18 cellular contexts compared by ENCODE assay signal in genomic region chr16:31920373-31920772, GRCh38.
"Had no signal": no experiment of that assay in that cellular context is flagged by ENCODE, and none has a peak within 500 bp of the region (broad histone marks: within the 10 kb centered on the region; RNA-seq: fewer than 3 reads in every experiment).

No MANE protein-coding gene starts in this region.

- H3K4me1 ChIP-seq: esophagus muscularis mucosa, gastrocnemius medialis, heart right ventricle, psoas muscle, right lobe of liver, suprapubic skin, thyroid gland had no signal

- H3K4me3 ChIP-seq: esophagus muscularis mucosa, gastrocnemius medialis, heart right ventricle, psoas muscle, right lobe of liver, suprapubic skin, thyroid gland had no signal

- H3K27me3 ChIP-seq: esophagus muscularis mucosa, gastrocnemius medialis, heart right ventricle, neutrophil, right lobe of liver, suprapubic skin, thyroid gland had no signal

- H3K27ac Mint-ChIP-seq: effector memory CD8-positive, alpha-beta T cell; naive thymus-derived CD4-positive, alpha-beta T cell; stimulated activated memory B cell treated with anti-CD40 and anti-IgM and Interleukin-4, amounts not matched to agents 10 μg/mL and 1 μg/mL and 100 μg/mL, for 72 hours; type B pancreatic cell had no signal

- H3K4me1 Mint-ChIP-seq: stimulated activated memory B cell treated with anti-CD40 and anti-IgM and Interleukin-4, amounts not matched to agents 10 μg/mL and 1 μg/mL and 100 μg/mL, for 72 hours had no signal

- ATAC-seq: effector memory CD8-positive, alpha-beta T cell; gastrocnemius medialis; heart right ventricle; naive thymus-derived CD4-positive, alpha-beta T cell; psoas muscle; right lobe of liver; stimulated activated memory B cell treated with anti-CD40 and anti-IgM and Interleukin-4, amounts not matched to agents 10 μg/mL and 1 μg/mL and 100 μg/mL, for 72 hours had no signal

- H3K27ac ChIP-seq: epithelial cell of prostate, esophagus muscularis mucosa, gastrocnemius medialis, heart right ventricle, neutrophil, psoas muscle, right lobe of liver, suprapubic skin, thyroid gland had no signal

- H3K4me3 Mint-ChIP-seq: effector memory CD8-positive, alpha-beta T cell; naive thymus-derived CD4-positive, alpha-beta T cell; stimulated activated memory B cell treated with anti-CD40 and anti-IgM and Interleukin-4, amounts not matched to agents 10 μg/mL and 1 μg/mL and 100 μg/mL, for 72 hours; type B pancreatic cell had no signal

- H3K27me3 Mint-ChIP-seq: effector memory CD8-positive, alpha-beta T cell; naive thymus-derived CD4-positive, alpha-beta T cell; stimulated activated memory B cell treated with anti-CD40 and anti-IgM and Interleukin-4, amounts not matched to agents 10 μg/mL and 1 μg/mL and 100 μg/mL, for 72 hours; type B pancreatic cell had no signal

- DNase-seq: effector memory CD8-positive, alpha-beta T cell; gastrocnemius medialis; heart right ventricle; hypothalamus; kidney glomerular epithelial cell; naive thymus-derived CD4-positive, alpha-beta T cell; psoas muscle; retina; right lobe of liver; stimulated activated CD4-positive, alpha-beta T cell treated with anti-CD3 and anti-CD28 coated beads, Interleukin-4, amount 100 ng/mL, for 1 hour; stimulated activated CD8-positive, alpha-beta memory T cell treated with anti-CD3 and anti-CD28 coated beads, Interleukin-4, amount 100 ng/mL, for 48 hours; thyroid gland had no signal
